11 cellular contexts compared by ENCODE assay signal in the genomic region with DNA sequence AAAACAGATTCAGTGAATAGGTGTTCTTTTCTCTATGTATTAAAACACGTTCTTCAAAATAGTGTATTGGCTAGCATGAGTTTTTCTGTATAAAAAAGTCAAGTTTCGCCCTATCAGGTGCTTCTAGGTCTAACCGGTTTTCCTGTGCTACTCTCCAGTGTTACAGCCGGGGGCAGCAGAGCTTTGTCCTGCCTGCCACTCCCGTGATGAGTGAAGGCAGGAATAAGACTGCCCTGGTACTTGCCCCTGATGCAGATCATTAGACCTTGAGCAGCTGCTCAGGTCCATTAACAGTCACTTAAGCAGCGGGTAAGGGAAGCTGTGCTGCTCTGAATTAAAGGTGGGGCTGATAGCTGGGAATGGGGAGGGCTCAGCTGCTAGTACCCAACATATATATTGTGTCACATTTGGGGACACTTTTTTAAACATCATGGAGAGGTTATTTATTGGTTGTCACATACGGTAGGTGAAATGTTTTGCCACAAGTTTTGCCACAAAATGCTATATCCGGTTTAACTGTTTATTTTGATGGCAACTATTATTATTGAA. TPM values are rescaled to one million over a fixed set of nuclear protein-coding genes. Genes with fewer than 3 reads are reported as not detected.
DNase-seq lines count a peak whose midpoint lies in the region; ATAC-seq and TF ChIP-seq lines count a peak whose summit lies in the region.
"Had no signal": no experiment of that assay in that cellular context is flagged by ENCODE, and none has a peak within 500 bp of the region (broad histone marks: within the 10 kb centered on the region; RNA-seq: fewer than 3 reads in every experiment).

No MANE protein-coding gene starts in this region.

- no peaks in the 10 kb centered on the region for H3K9me3 Mint-ChIP-seq in CD8-positive, alpha-beta T cell

- H2BK120ac ChIP-seq in mesenchymal stem cell (ENCODE audit: low read depth, low read length): no peak overlapping the region

- no peak overlapping the region for H3K4me3 Mint-ChIP-seq in CD8-positive, alpha-beta T cell
- H3K4me3 Mint-ChIP-seq: dendritic cell treated with granulocyte-macrophage colony-stimulating factor and Interleukin-4, amounts not matched to agents 40 ng/mL and 50 ng/mL, for 4 days had no signal

- no peak overlapping the region for H3K23ac ChIP-seq in mesenchymal stem cell (ENCODE audit: low read length in 2 of 2)

- peaks cover 3% of the 10 kb centered on the region for H3K4me1 ChIP-seq in mesenchymal stem cell (ENCODE audit: control insufficient read depth, insufficient read depth, low read depth, low read length)
- H3K4me1 ChIP-seq in CD8-positive, alpha-beta T cell (ENCODE audit: insufficient read depth, low read length): no peaks in the 10 kb centered on the region
- H3K4me1 ChIP-seq: left ventricle myocardium inferior had no signal

- H2AFZ ChIP-seq in mesenchymal stem cell (ENCODE audit: low read depth, low read length): no peak overlapping the region

- WGBS in mesenchymal stem cell: 16% methylated on average over 6 of the region's 8 CpGs

- H2BK12ac ChIP-seq in mesenchymal stem cell (ENCODE audit: low read length in 2 of 2): no peak overlapping the region

- H3K79me1 ChIP-seq in mesenchymal stem cell (replicated peaks; ENCODE audit: low read length, poor library complexity, severe bottlenecking): no peaks in the 10 kb centered on the region

- no peaks in the 10 kb centered on the region for H3K36me3 Mint-ChIP-seq in CD8-positive, alpha-beta T cell

- H3K36me3 ChIP-seq in mesenchymal stem cell (ENCODE audit: control insufficient read depth in 1 of 2, insufficient read depth in 2 of 2, low read depth in 1 of 2, low read length in 2 of 2): no peaks in the 10 kb centered on the region
- no peaks in the 10 kb centered on the region for H3K36me3 ChIP-seq in CD8-positive, alpha-beta T cell (ENCODE audit: insufficient read depth, low read length)
- H3K36me3 ChIP-seq: left ventricle myocardium inferior had no signal

- intact Hi-C loops in dorsolateral prefrontal cortex (cut with DNase I): loop anchor here in 1 of 2 donors (5.0 to 10.0 kb wide), 2 partner anchors 988 to 1220 kb away; a partner anchor contains a TSS
- intact Hi-C loops in posterior cingulate gyrus (cut with DNase I): no loop called here
- intact Hi-C loops in CD8-positive, alpha-beta T cell (cut with DNase I, micrococcal nuclease): no loop called here

- no peak overlapping the region for H3K14ac ChIP-seq in mesenchymal stem cell (ENCODE audit: low read length in 2 of 2)

- H3K27me3 Mint-ChIP-seq in CD8-positive, alpha-beta T cell (ENCODE audit: low read depth): peaks cover 13% of the 10 kb centered on the region

- no peak overlapping the region for H4K91ac ChIP-seq in mesenchymal stem cell (ENCODE audit: low read length)

- H3K27ac ChIP-seq in dorsolateral prefrontal cortex (peak overlapping the region in 31 of 59 donors; percentile 12 to 83 (median 57)), mesenchymal stem cell (ENCODE audit: low read length, poor library complexity, severe bottlenecking) (no peak overlapping the region)
- no peak overlapping the region for H3K27ac ChIP-seq in CD8-positive, alpha-beta T cell (ENCODE audit: low read depth, low read length)
- H3K27ac ChIP-seq: left ventricle myocardium inferior had no signal

- peaks cover 2% of the 10 kb centered on the region for H3K4me1 Mint-ChIP-seq in CD8-positive, alpha-beta T cell (ENCODE audit: low read depth)

- DNase-seq in GM12865 (ENCODE audit: low read depth) (peak; percentile 12), NCI-H510A (lab: John Stamatoyannopoulos, UW) (peak; percentile 33), dorsolateral prefrontal cortex (peak in 7 of 10 donors; percentile 7 to 80 (median 42)), posterior cingulate gyrus (peak in 6 of 10 donors; percentile 20 to 89 (median 50)), pons (ENCODE audit: low spot score) (no peak), mesenchymal stem cell (no peak), NCI-H226 (no peak)
- no peak for DNase-seq in CD8-positive, alpha-beta T cell
- DNase-seq: left ventricle myocardium inferior; stimulated activated CD4-positive, alpha-beta T cell treated with anti-CD3 and anti-CD28 coated beads, Interleukin-2, amount 100 ng/mL, for 24 hours had no signal

- ATAC-seq in CD8-positive, alpha-beta T cell: no peak

- H3K4me2 ChIP-seq in mesenchymal stem cell (ENCODE audit: low read length, poor library complexity, severe bottlenecking): no peak overlapping the region

- no peaks in the 10 kb centered on the region for H3K9me3 ChIP-seq in mesenchymal stem cell (ENCODE audit: control insufficient read depth, low read length)
- no peaks in the 10 kb centered on the region for H3K9me3 ChIP-seq in CD8-positive, alpha-beta T cell (ENCODE audit: low read length)
- H3K9me3 ChIP-seq: left ventricle myocardium inferior had no signal

- H3K27me3 ChIP-seq in dorsolateral prefrontal cortex (peaks cover 0 to 36% (median 0%) of the 10 kb centered on the region in 45 donors), mesenchymal stem cell (ENCODE audit: control insufficient read depth in 1 of 2, insufficient read depth in 1 of 2, low read length in 2 of 2) (peaks cover 0 to 19% of the 10 kb centered on the region in 2 experiments)
- peaks cover 4% of the 10 kb centered on the region for H3K27me3 ChIP-seq in CD8-positive, alpha-beta T cell (ENCODE audit: insufficient read depth, low read length)

- CTCF ChIA-PET in CD8-positive, alpha-beta T cell (lab: Charles Lee): interaction anchor here (0.9 kb wide), 1 partner anchor 9 kb away, joined by 3 read pairs; no protein-coding TSS in a partner anchor

- no peak overlapping the region for H4K8ac ChIP-seq in mesenchymal stem cell (ENCODE audit: low read length)

- no peak overlapping the region for H2BK15ac ChIP-seq in mesenchymal stem cell (ENCODE audit: low read depth, poor library complexity, severe bottlenecking)

- H3K4ac ChIP-seq in mesenchymal stem cell (ENCODE audit: low read depth in 1 of 2, low read length in 2 of 2): no peak overlapping the region

- no peak overlapping the region for H3K27ac Mint-ChIP-seq in CD8-positive, alpha-beta T cell
- H3K27ac Mint-ChIP-seq: dendritic cell treated with granulocyte-macrophage colony-stimulating factor and Interleukin-4, amounts not matched to agents 40 ng/mL and 50 ng/mL, for 4 days had no signal

- H3K9ac ChIP-seq in mesenchymal stem cell (ENCODE audit: low read length): no peak overlapping the region

- H2BK5ac ChIP-seq in mesenchymal stem cell (ENCODE audit: low read depth, low read length, poor library complexity, severe bottlenecking): no peak overlapping the region

- H2AK5ac ChIP-seq in mesenchymal stem cell (ENCODE audit: low read length, severe bottlenecking): no peak overlapping the region

- no peak for TF ChIP-seq CTCF in GM12865 (IDR thresholded peaks at IDR 0.05; ENCODE audit: insufficient read depth, low read depth, low read length, missing control alignments)
- peak in 31 of 56 donors; percentile 1 to 53 (median 26) for TF ChIP-seq CTCF in dorsolateral prefrontal cortex (IDR thresholded peaks at IDR 0.05 in 54 of 56, conservative IDR thresholded peaks at IDR 0.05 in 2 of 56; ENCODE audit: low read depth in 1 of 56, partially characterized antibody in 56 of 56)
- no peak for TF ChIP-seq CTCF in CD8-positive, alpha-beta T cell (IDR thresholded peaks at IDR 0.05)

- POLR2A ChIA-PET in CD8-positive, alpha-beta T cell (lab: Charles Lee): no interaction called here

- no peak overlapping the region for H3K18ac ChIP-seq in mesenchymal stem cell (ENCODE audit: low read depth in 1 of 2, low read length in 2 of 2)

- H3K4me3 ChIP-seq in GM12865 (ENCODE audit: low read depth, low read length) (no peak overlapping the region), dorsolateral prefrontal cortex (peak overlapping the region in 1 of 59 donors; percentile 64), mesenchymal stem cell (ENCODE audit: insufficient read depth in 1 of 2, low read depth in 1 of 2, low read length in 2 of 2) (no peak overlapping the region)
- no peak overlapping the region for H3K4me3 ChIP-seq in CD8-positive, alpha-beta T cell (ENCODE audit: low read depth, low read length)
- H3K4me3 ChIP-seq: left ventricle myocardium inferior had no signal

RNA-seq across cellular contexts. Expression of a gene that starts 1.3 kb away (rescaled TPM):
- 10 to 100 TPM; 10.9 to 71.3 (median 44.3) TPM for total RNA-seq in dorsolateral prefrontal cortex
- polyA plus RNA-seq in mesenchymal stem cell (2013, experiment 1 of 2): not detected
- not detected for polyA plus RNA-seq in mesenchymal stem cell (2013, experiment 2 of 2)
- total RNA-seq in CD8-positive, alpha-beta T cell: not detected

Comparison
In these comparisons a context has a peak if more than half of its experiments do, and no peak if none do; other contexts are left out.
1. DNase-seq: peak in GM12865 (single experiment), NCI-H510A (single experiment), dorsolateral prefrontal cortex (7 of 10) and posterior cingulate gyrus (6 of 10); none in pons (single experiment), mesenchymal stem cell (single experiment), CD8-positive, alpha-beta T cell (0 of 7) and NCI-H226 (single experiment).
2. CTCF ChIP-seq: peak in dorsolateral prefrontal cortex (31 of 56); none in GM12865 (single experiment) and CD8-positive, alpha-beta T cell (single experiment).
3. H3K27ac ChIP-seq: peak in dorsolateral prefrontal cortex (31 of 59); none in mesenchymal stem cell (single experiment) and CD8-positive, alpha-beta T cell (single experiment).
4. RNA of a gene that starts 1.3 kb away (total RNA-seq): 10.9 to 71.3 TPM in dorsolateral prefrontal cortex; not detected in CD8-positive, alpha-beta T cell; every median in the first group is over 10 times any median in the second.